In genomic region chr17:4948166-4948996, GRCh38 we compare ENCODE assay signal across 8 cellular contexts. TPM values are rescaled to one million over a fixed set of nuclear protein-coding genes. Genes with fewer than 3 reads are reported as not detected.
DNase-seq lines count a peak whose midpoint lies in the region; ATAC-seq and TF ChIP-seq lines count a peak whose summit lies in the region.

Gene PFN1 (minus strand): TSS chr17:4948530. CDS start chr17:4948394, 136 bp downstream.

- peak within 1 kb of the TSS; percentile 98 for H3K27ac ChIP-seq in CD4-positive, alpha-beta T cell (ENCODE audit: low read depth, low read length)
- H3K27ac ChIP-seq in parathyroid adenoma (peak within 1 kb of the TSS; percentile 92), thymus (ENCODE audit: low read depth) (peak within 1 kb of the TSS; percentile 100)

- H2AFZ ChIP-seq in parathyroid adenoma: peak within 1 kb of the TSS; percentile 92

- H3K9me3 Mint-ChIP-seq in CD4-positive, alpha-beta T cell: no peaks in the 10 kb centered on the region
- H3K9me3 Mint-ChIP-seq in activated naive CD8-positive, alpha-beta T cell treated with anti-CD3 and anti-CD28 coated beads, Interleukin-2, amount 50 U/mL, for 24 hours: no peaks in the 10 kb centered on the region

- H3K36me3 ChIP-seq in parathyroid adenoma (ENCODE audit: control insufficient read depth, insufficient read depth, low read length): no peaks in the 10 kb centered on the region
- H3K36me3 ChIP-seq in thymus (ENCODE audit: control insufficient read depth, insufficient read depth): peaks cover 23% of the 10 kb centered on the region

- no peaks in the 10 kb centered on the region for H3K9me3 ChIP-seq in CD4-positive, alpha-beta T cell (ENCODE audit: control insufficient read depth, low read length)
- H3K9me3 ChIP-seq in parathyroid adenoma (ENCODE audit: control insufficient read depth, low read length) (no peaks in the 10 kb centered on the region), thymus (ENCODE audit: control insufficient read depth) (peaks cover 5% of the 10 kb centered on the region)

- H3K4me1 Mint-ChIP-seq in CD4-positive, alpha-beta T cell (ENCODE audit: low read depth): peaks cover 55% of the 10 kb centered on the region
- peaks cover 53% of the 10 kb centered on the region for H3K4me1 Mint-ChIP-seq in activated naive CD8-positive, alpha-beta T cell treated with anti-CD3 and anti-CD28 coated beads, Interleukin-2, amount 50 U/mL, for 24 hours

- H3K27ac Mint-ChIP-seq in CD4-positive, alpha-beta T cell: peak within 1 kb of the TSS; percentile 90
- peak within 1 kb of the TSS; percentile 100 for H3K27ac Mint-ChIP-seq in activated naive CD8-positive, alpha-beta T cell treated with anti-CD3 and anti-CD28 coated beads, Interleukin-2, amount 50 U/mL, for 24 hours

- H3K9ac ChIP-seq in parathyroid adenoma: peak within 1 kb of the TSS; percentile 94

- peaks cover 11% of the 10 kb centered on the region for H3K4me1 ChIP-seq in parathyroid adenoma
- H3K4me1 ChIP-seq in thymus (ENCODE audit: control insufficient read depth, insufficient read depth, low read length): peaks cover 38% of the 10 kb centered on the region

- no peak for TF ChIP-seq CTCF in CD4-positive, alpha-beta T cell (IDR thresholded peaks at IDR 0.05)
- no peak for TF ChIP-seq CTCF in parathyroid adenoma (IDR thresholded peaks at IDR 0.05)

- no peaks in the 10 kb centered on the region for H3K27me3 Mint-ChIP-seq in CD4-positive, alpha-beta T cell
- peaks cover 1% of the 10 kb centered on the region for H3K27me3 Mint-ChIP-seq in activated naive CD8-positive, alpha-beta T cell treated with anti-CD3 and anti-CD28 coated beads, Interleukin-2, amount 50 U/mL, for 24 hours

- H3K36me3 Mint-ChIP-seq in CD4-positive, alpha-beta T cell (ENCODE audit: low read depth): peaks cover 45% of the 10 kb centered on the region
- H3K36me3 Mint-ChIP-seq in activated naive CD8-positive, alpha-beta T cell treated with anti-CD3 and anti-CD28 coated beads, Interleukin-2, amount 50 U/mL, for 24 hours (ENCODE audit: low read depth): peaks cover 35% of the 10 kb centered on the region

- intact Hi-C loops in CD4-positive, alpha-beta T cell (cut with DNase I, micrococcal nuclease): loop anchor here (1.0 to 5.0 kb wide), 4 partner anchors 8 to 236 kb away; partner anchors contain the start of genes ARRB2 (in 2 of the 2), INCA1 (in 1 of the 2), KIF1C (in 1 of the 2) and RNF167 (in 1 of the 2)
- intact Hi-C loops in Right ventricle myocardium superior (cut with DNase I): no loop called here

- POLR2A ChIA-PET in CD4-positive, alpha-beta T cell (lab: Charles Lee): interaction anchor here (0.9 to 13.9 kb wide), 21 partner anchors 9 to 805 kb away, joined by 3 to 350 read pairs (median 5); partner anchors contain the start of genes ARRB2, C17orf107, CHRNE and CYB5D2

- peak within 1 kb of the TSS; percentile 79 for H3K4me2 ChIP-seq in parathyroid adenoma (ENCODE audit: low read length)

- peak; percentile 55 for ATAC-seq in CD4-positive, alpha-beta T cell (ENCODE audit: poor library complexity)
- ATAC-seq in GM21737 (IDR thresholded peaks at IDR 0.05; ENCODE audit: unreplicated experiment): peak; percentile 21
- ATAC-seq in activated naive CD8-positive, alpha-beta T cell treated with anti-CD3 and anti-CD28 coated beads, Interleukin-2, amount 50 U/mL, for 24 hours: peak; percentile 12
- peak; percentile 80 for ATAC-seq in Right ventricle myocardium superior (ENCODE audit: poor library complexity)

- CTCF ChIA-PET in CD4-positive, alpha-beta T cell (lab: Charles Lee): interaction anchor here (1.2 to 1.5 kb wide), 3 partner anchors 20 to 49 kb away, joined by 3 to 4 read pairs (median 3); partner anchors contain the start of genes C17orf107 and SPAG7

- H3K4me3 ChIP-seq in parathyroid adenoma (ENCODE audit: low read depth, low read length) (peak within 1 kb of the TSS; percentile 98), thymus (ENCODE audit: low read length) (peak within 1 kb of the TSS; percentile 100)

- peaks cover 4% of the 10 kb centered on the region for H3K79me2 ChIP-seq in parathyroid adenoma

- H3K4me3 Mint-ChIP-seq in CD4-positive, alpha-beta T cell: peak within 1 kb of the TSS; percentile 99
- peak within 1 kb of the TSS; percentile 99 for H3K4me3 Mint-ChIP-seq in activated naive CD8-positive, alpha-beta T cell treated with anti-CD3 and anti-CD28 coated beads, Interleukin-2, amount 50 U/mL, for 24 hours

- under 1% methylated on average over 70 of the region's 70 CpGs for WGBS in thymus

- peak; percentile 82 to 91 (median 90) for DNase-seq in CD4-positive, alpha-beta T cell
- DNase-seq in NCI-H1092 (lab: John Stamatoyannopoulos, UW) (peak; percentile 52), SW480 (ENCODE audit: low spot score) (peak; percentile 89), Right ventricle myocardium superior (peak; percentile 94)
- DNase-seq in activated naive CD8-positive, alpha-beta T cell treated with anti-CD3 and anti-CD28 coated beads, Interleukin-2, amount 50 U/mL, for 24 hours: peak; percentile 90

- no peaks in the 10 kb centered on the region for H3K27me3 ChIP-seq in CD4-positive, alpha-beta T cell (ENCODE audit: control insufficient read depth, insufficient read depth, low read length)
- H3K27me3 ChIP-seq in parathyroid adenoma (ENCODE audit: control insufficient read depth, insufficient read depth, low read length) (no peaks in the 10 kb centered on the region), thymus (ENCODE audit: control insufficient read depth, insufficient read depth) (no peaks in the 10 kb centered on the region)

RNA-seq across cellular contexts. Expression of gene PFN1, which starts in this region (rescaled TPM):
- total RNA-seq in CD4-positive, alpha-beta T cell: 100 to 1,000 TPM; 349 to 362 TPM
- 179 TPM for total RNA-seq in Right ventricle myocardium superior
- polyA plus RNA-seq in thymus: 727 TPM

Comparison
In these comparisons a context has a peak if more than half of its experiments do, and no peak if none do; other contexts are left out.
1. Peak in every context shown above with its lines: DNase-seq, ATAC-seq, H3K4me3 ChIP-seq and H3K27ac ChIP-seq.
2. ATAC-seq: peak in every context shown above with its lines; median percentile 80 in Right ventricle myocardium superior; 55 in CD4-positive, alpha-beta T cell; 21 in GM21737; 12 in activated naive CD8-positive, alpha-beta T cell treated with anti-CD3 and anti-CD28 coated beads, Interleukin-2, amount 50 U/mL, for 24 hours.